Comparison of ENCODE assay signal across 8 cellular contexts in genomic region chr3:152269423-152270144, GRCh38. TPM values are rescaled to one million over a fixed set of nuclear protein-coding genes. Genes with fewer than 3 reads are reported as not detected.
DNase-seq lines count a peak whose midpoint lies in the region; ATAC-seq and TF ChIP-seq lines count a peak whose summit lies in the region.

No MANE protein-coding gene starts in this region.

- H3K27ac ChIP-seq in KOPT-K1 (ENCODE audit: low read depth, low read length, poor library complexity, severe bottlenecking) (peak overlapping the region; percentile 97), RWPE1 (peak overlapping the region; percentile 99), brain microvascular endothelial cell (peak overlapping the region; percentile 92), gastrocnemius medialis (peak overlapping the region; percentile 96 to 99 (median 97))

- peaks cover 40% of the 10 kb centered on the region for H3K36me3 ChIP-seq in KOPT-K1 (ENCODE audit: insufficient read depth, low read length)
- no peaks in the 10 kb centered on the region for H3K36me3 ChIP-seq in brain microvascular endothelial cell (replicated peaks)
- no peaks in the 10 kb centered on the region for H3K36me3 ChIP-seq in gastrocnemius medialis

- in situ Hi-C loops in brain microvascular endothelial cell (cut with HindIII; ENCODE audit: low pct_ligation_motif_present, low sequenced_read_pairs) (no loop called here), gastrocnemius medialis (cut with MboI; ENCODE audit: low sequenced_read_pairs in 4 of 4) (loop anchor here in 2 of 4 donors (10.0 to 25.0 kb wide), 2 partner anchors 168 to 175 kb away; no protein-coding TSS in a partner anchor)

- POLR2A ChIA-PET in RWPE1 (lab: Yijun Ruan, JAX; ENCODE audit: low non-redundant PET), result no interaction called here

- TF ChIP-seq POLR2A in gastrocnemius medialis (IDR thresholded peaks at IDR 0.05), result peak; percentile 64 to 85

- peak overlapping the region; percentile 79 for H3K4me3 ChIP-seq in brain microvascular endothelial cell (ENCODE audit: low read depth, low read length)
- H3K4me3 ChIP-seq in iPS-18c (ENCODE audit: insufficient read depth, low read depth, low read length), result peak overlapping the region; percentile 76
- peak overlapping the region; percentile 77 to 87 (median 86) for H3K4me3 ChIP-seq in gastrocnemius medialis

- CTCF ChIA-PET in RWPE1 (lab: Yijun Ruan, JAX), result interaction anchor here (0.7 kb wide), 1 partner anchor 39 kb away, joined by 5 read pairs; no protein-coding TSS in a partner anchor

- peaks cover 56 to 57% of the 10 kb centered on the region in 2 donors for H3K4me1 ChIP-seq in gastrocnemius medialis

- TF ChIP-seq CTCF in RWPE1 (conservative IDR thresholded peaks at IDR 0.05; ENCODE audit: low read depth), result no peak
- TF ChIP-seq CTCF in brain microvascular endothelial cell (IDR thresholded peaks at IDR 0.05; ENCODE audit: low read depth, low read length, missing control alignments), result no peak
- no peak for TF ChIP-seq CTCF in gastrocnemius medialis (IDR thresholded peaks at IDR 0.05 in 4 of 5, conservative IDR thresholded peaks at IDR 0.05 in 1 of 5)

- DNase-seq in DMS53 treated with DMSO at 0.1 percent for 48 hours (lab: John Stamatoyannopoulos, UW; ENCODE audit: unreplicated experiment) (peak; percentile 32), RWPE1 (ENCODE audit: low spot score) (peak; percentile 40), brain microvascular endothelial cell (peak; percentile 72), gastrocnemius medialis (peak; percentile 80 to 87), HK-2 (ENCODE audit: unreplicated experiment) (no peak)

- peak; percentile 22 for ATAC-seq in GM21717 (IDR thresholded peaks at IDR 0.05; ENCODE audit: unreplicated experiment)
- ATAC-seq in gastrocnemius medialis, result peak; percentile 78 to 79

- no peaks in the 10 kb centered on the region for H3K9me3 ChIP-seq in KOPT-K1 (ENCODE audit: insufficient read depth, low read length, poor library complexity, severe bottlenecking)
- no peaks in the 10 kb centered on the region for H3K9me3 ChIP-seq in iPS-18c (ENCODE audit: control insufficient read depth, insufficient read depth, low read length)
- H3K9me3 ChIP-seq in gastrocnemius medialis, result no peaks in the 10 kb centered on the region

- intact Hi-C loops in gastrocnemius medialis (cut with DNase I; ENCODE audit: low total_unique reads), result loop anchor here (2.0 to 10.0 kb wide), 6 partner anchors 29 to 1667 kb away; partner anchors contain the start of gene SELENOT

- H3K27me3 ChIP-seq in brain microvascular endothelial cell (replicated peaks), result no peaks in the 10 kb centered on the region
- H3K27me3 ChIP-seq in gastrocnemius medialis, result no peaks in the 10 kb centered on the region

RNA-seq across cellular contexts. Expression of gene MBNL1, which starts 0.9 kb away (rescaled TPM):
- total RNA-seq in gastrocnemius medialis, result 100 to 1,000 TPM; 519 to 597 (median 557) TPM
